Comparison of ENCODE assay signal across 8 cellular contexts in genomic region chr6:73516712-73517489, GRCh38. TPM values are rescaled to one million over a fixed set of nuclear protein-coding genes. Genes with fewer than 3 reads are reported as not detected.
A peak's percentile ranks its signal among the peaks of the same experiment; 100 is the strongest.
DNase-seq lines count a peak whose midpoint lies in the region; ATAC-seq and TF ChIP-seq lines count a peak whose summit lies in the region.

No MANE protein-coding gene starts in this region.

- peaks cover 45% of the 10 kb centered on the region for H3K4me1 Mint-ChIP-seq in chondrocyte (ENCODE audit: low read depth)
- H3K4me1 Mint-ChIP-seq in neural progenitor cell: peaks cover 35% of the 10 kb centered on the region

- peaks cover 88% of the 10 kb centered on the region for H3F3A ChIP-seq in neural progenitor cell (ENCODE audit: low read depth)

- H3K79me2 ChIP-seq in DND-41 (ENCODE audit: insufficient read depth, low read length): peaks cover 52% of the 10 kb centered on the region
- H3K79me2 ChIP-seq in neural progenitor cell (ENCODE audit: low read depth): peaks cover 43% of the 10 kb centered on the region

- H3K27me3 Mint-ChIP-seq in chondrocyte (ENCODE audit: low read depth) (no peaks in the 10 kb centered on the region), neural progenitor cell (ENCODE audit: insufficient read depth, low read depth) (peaks cover 6% of the 10 kb centered on the region)

- H3K4me3 ChIP-seq in DND-41 (ENCODE audit: low read depth in 1 of 2, low read length in 2 of 2) (peak overlapping the region in 1 of 2 experiments; percentile 9; a peak in 1 of 4 replicates), neural progenitor cell (peak overlapping the region; percentile 30)

- H3K4me1 ChIP-seq in DND-41 (ENCODE audit: insufficient read depth, low read length) (peaks cover 34% of the 10 kb centered on the region), neural progenitor cell (peaks cover 12% of the 10 kb centered on the region)

- TF ChIP-seq CTCF in DND-41 (IDR thresholded peaks at IDR 0.05; ENCODE audit: borderline replicate concordance, extremely low read depth, low read length, poor library complexity, severe bottlenecking) (no peak), chondrocyte (IDR thresholded peaks at IDR 0.05) (no peak), neural progenitor cell (IDR thresholded peaks at IDR 0.05) (no peak)

- no peaks in the 10 kb centered on the region for H3K9me3 Mint-ChIP-seq in chondrocyte (ENCODE audit: low read depth)
- H3K9me3 Mint-ChIP-seq in neural progenitor cell: no peaks in the 10 kb centered on the region

- H3K4me3 Mint-ChIP-seq in chondrocyte (ENCODE audit: unreplicated experiment): peak overlapping the region; percentile 64
- H3K4me3 Mint-ChIP-seq in neural progenitor cell: peak overlapping the region; percentile 65

- H3K27ac Mint-ChIP-seq in chondrocyte (ENCODE audit: unreplicated experiment): peak overlapping the region; percentile 83
- no peak overlapping the region for H3K27ac Mint-ChIP-seq in neural progenitor cell

- DNase-seq in DND-41: no peak
- DNase-seq in NCI-H69 (lab: John Stamatoyannopoulos, UW): peak; percentile 28
- no peak for DNase-seq in chondrocyte (ENCODE audit: low spot score)
- DNase-seq in neural progenitor cell (ENCODE audit: low spot score): no peak
- DNase-seq in stimulated activated CD4-positive, alpha-beta T cell treated with anti-CD3 and anti-CD28 coated beads, Interleukin-12 subunit alpha, Interleukin-12 subunit beta, amount 100 ng/mL, for 4 hours: no peak
- no peak for DNase-seq in NCI-H2227 (lab: John Stamatoyannopoulos, UW; ENCODE audit: unreplicated experiment)
- no peak for DNase-seq in NCI-H1048 (lab: John Stamatoyannopoulos, UW)

- H3K4me2 ChIP-seq in DND-41 (ENCODE audit: insufficient read depth, low read length): peak overlapping the region; percentile 34; the same call in 1 of the 2 replicates
- peak overlapping the region; percentile 68 for H3K4me2 ChIP-seq in neural progenitor cell

- H3K36me3 Mint-ChIP-seq in chondrocyte (ENCODE audit: low read depth): peaks cover 43% of the 10 kb centered on the region
- peaks cover 35% of the 10 kb centered on the region for H3K36me3 Mint-ChIP-seq in neural progenitor cell

- H3K36me3 ChIP-seq in DND-41 (ENCODE audit: insufficient read depth, low read length): peaks cover 60% of the 10 kb centered on the region
- peaks cover 21% of the 10 kb centered on the region for H3K36me3 ChIP-seq in neural progenitor cell

- H3K9ac ChIP-seq in DND-41 (ENCODE audit: low read depth, low read length) (no peak overlapping the region), neural progenitor cell (no peak overlapping the region)

- H3K9me3 ChIP-seq in DND-41 (ENCODE audit: insufficient read depth, low read length, severe bottlenecking): no peaks in the 10 kb centered on the region
- no peaks in the 10 kb centered on the region for H3K9me3 ChIP-seq in neural progenitor cell (ENCODE audit: low read depth)

- H2AFZ ChIP-seq in DND-41 (ENCODE audit: low read depth, low read length) (no peak overlapping the region), neural progenitor cell (replicated peaks) (no peak overlapping the region)

- H4K20me1 ChIP-seq in DND-41 (ENCODE audit: insufficient read depth, low read length): peaks cover 50% of the 10 kb centered on the region
- peaks cover 64% of the 10 kb centered on the region for H4K20me1 ChIP-seq in neural progenitor cell (ENCODE audit: low read depth)

- ATAC-seq in DND-41 (ENCODE audit: insufficient read depth, low read depth) (no peak), GM18502 (IDR thresholded peaks at IDR 0.05; ENCODE audit: poor library complexity, unreplicated experiment) (no peak)

- no peak overlapping the region for H3K27ac ChIP-seq in DND-41 (ENCODE audit: low read length)
- peak overlapping the region; percentile 77 for H3K27ac ChIP-seq in neural progenitor cell

- no peaks in the 10 kb centered on the region for H3K27me3 ChIP-seq in DND-41 (ENCODE audit: insufficient read depth, low read length, poor library complexity)
- H3K27me3 ChIP-seq in neural progenitor cell: no peaks in the 10 kb centered on the region

RNA-seq across cellular contexts. Expression of gene EEF1A1, which starts 3.9 kb away (rescaled TPM):
- total RNA-seq in chondrocyte (8,230 to 8,902 TPM (median 8,643 TPM) in 3 replicates), neural progenitor cell (ENCODE audit: low replicate concordance) (15,510 and 19,891 TPM in 2 replicates)

RNA-seq across cellular contexts. Expression of gene MTO1, which starts 55.4 kb away (rescaled TPM):
- 18.4 to 26.0 TPM (median 25.6 TPM) in 3 replicates for total RNA-seq in chondrocyte
- 28.6 and 40.0 TPM in 2 replicates for total RNA-seq in neural progenitor cell (ENCODE audit: low replicate concordance)
